In genomic region chr13:55199132-55199531, GRCh38 we compare ENCODE assay signal across 12 cellular contexts.
DNase-seq lines count a peak whose midpoint lies in the region; ATAC-seq and TF ChIP-seq lines count a peak whose summit lies in the region.
"Had no signal": no experiment of that assay in that cellular context is flagged by ENCODE, and none has a peak within 500 bp of the region (broad histone marks: within the 10 kb centered on the region; RNA-seq: fewer than 3 reads in every experiment).

No MANE protein-coding gene starts in this region.

- H3K27ac Mint-ChIP-seq in neural crest cell (ENCODE audit: unreplicated experiment), result no peak overlapping the region
- H3K27ac Mint-ChIP-seq in T-helper 17 cell, result no peak overlapping the region
- H3K27ac Mint-ChIP-seq: CD4-positive, alpha-beta T cell had no signal

- DNase-seq in DMS53 (lab: John Stamatoyannopoulos, UW), result peak; percentile 54
- peak; percentile 10 for DNase-seq in WERI-Rb-1
- DNase-seq in neural crest cell (ENCODE audit: low read depth, low spot score), result no peak
- DNase-seq in T-helper 17 cell, result no peak
- no peak for DNase-seq in activated CD4-positive, CD25-positive, alpha-beta regulatory T cell (lab: John Stamatoyannopoulos, UW)
- DNase-seq: CD4-positive, alpha-beta T cell; KG1; left lung; NCI-H2107; Peyer's patch had no signal

- H3K4me3 Mint-ChIP-seq in neural crest cell (no peak overlapping the region), T-helper 17 cell (no peak overlapping the region)
- H3K4me3 Mint-ChIP-seq: CD4-positive, alpha-beta T cell had no signal

- TF ChIP-seq CTCF in WERI-Rb-1 (IDR thresholded peaks at IDR 0.05; ENCODE audit: low read depth, low read length) (peak; percentile 37; the same call in 1 of the 2 replicates), neural crest cell (conservative IDR thresholded peaks at IDR 0.05) (peak; percentile 56)

- H3K27ac ChIP-seq in WERI-Rb-1, result no peak overlapping the region
- H3K27ac ChIP-seq: left lung, Peyer's patch had no signal

- no peaks in the 10 kb centered on the region for H3K27me3 Mint-ChIP-seq in neural crest cell (ENCODE audit: low read depth)
- H3K27me3 Mint-ChIP-seq in T-helper 17 cell, result no peaks in the 10 kb centered on the region
- H3K27me3 Mint-ChIP-seq: CD4-positive, alpha-beta T cell had no signal

- H3K36me3 ChIP-seq in WERI-Rb-1, result no peaks in the 10 kb centered on the region
- H3K36me3 ChIP-seq: left lung, Peyer's patch had no signal

- no peak for TF ChIP-seq EP300 in Ishikawa (IDR thresholded peaks at IDR 0.05; ENCODE audit: borderline replicate concordance)

- H3K27me3 ChIP-seq in WERI-Rb-1 (ENCODE audit: insufficient read depth, low read depth, severe bottlenecking), result no peaks in the 10 kb centered on the region
- H3K27me3 ChIP-seq: left lung, Peyer's patch had no signal

- TF ChIP-seq RAD21 in Ishikawa (IDR thresholded peaks at IDR 0.05; ENCODE audit: low read depth), result peak; percentile 70

- H3K4me1 Mint-ChIP-seq in neural crest cell (peaks cover 6% of the 10 kb centered on the region), T-helper 17 cell (no peaks in the 10 kb centered on the region)

- H3K9me3 ChIP-seq in WERI-Rb-1 (ENCODE audit: severe bottlenecking) (no peaks in the 10 kb centered on the region), T-helper 17 cell (ENCODE audit: control insufficient read depth, low read length, poor library complexity, severe bottlenecking) (peaks cover 2% of the 10 kb centered on the region)

- no peak for ATAC-seq in T-helper 17 cell
- ATAC-seq in GM21515 (IDR thresholded peaks at IDR 0.05; ENCODE audit: unreplicated experiment), result no peak
- ATAC-seq: left lung had no signal

- H3K36me3 Mint-ChIP-seq in neural crest cell (ENCODE audit: low read depth), result peaks cover 2% of the 10 kb centered on the region
- no peaks in the 10 kb centered on the region for H3K36me3 Mint-ChIP-seq in T-helper 17 cell (ENCODE audit: low read depth)

- peaks cover 10% of the 10 kb centered on the region for H3K9me3 Mint-ChIP-seq in neural crest cell

- no peak overlapping the region for H3K4me3 ChIP-seq in WERI-Rb-1 (ENCODE audit: low read depth, low read length)
- H3K4me3 ChIP-seq: left lung, Peyer's patch had no signal

TF ChIP-seq in Ishikawa, 13 proteins besides CTCF, POLR2A, EP300 and RAD21:
- TF ChIP-seq EGR1 (IDR thresholded peaks at IDR 0.05) (no peak), FOXM1 (IDR thresholded peaks at IDR 0.05; ENCODE audit: borderline replicate concordance, low read depth) (no peak), TAF1 (IDR thresholded peaks at IDR 0.05; ENCODE audit: low read depth) (no peak), YY1 (IDR thresholded peaks at IDR 0.05; ENCODE audit: low read depth) (no peak), ZBTB7A (IDR thresholded peaks at IDR 0.05; ENCODE audit: low read depth) (no peak), MAX (IDR thresholded peaks at IDR 0.05) (no peak), TCF12 (IDR thresholded peaks at IDR 0.05; ENCODE audit: low read depth) (no peak), REST (IDR thresholded peaks at IDR 0.05; ENCODE audit: low read depth) (no peak), TEAD4 (IDR thresholded peaks at IDR 0.05) (no peak), USF1 (IDR thresholded peaks at IDR 0.05) (no peak), NFIC (IDR thresholded peaks at IDR 0.05) (no peak)

Comparison
In these comparisons a context has a peak if more than half of its experiments do, and no peak if none do; other contexts are left out.
1. DNase-seq: peak in DMS53 (single experiment) and WERI-Rb-1 (single experiment); none in neural crest cell (single experiment), T-helper 17 cell (0 of 3) and activated CD4-positive, CD25-positive, alpha-beta regulatory T cell (0 of 4).